ENCODE assay signal across 17 cellular contexts in the genomic region with DNA sequence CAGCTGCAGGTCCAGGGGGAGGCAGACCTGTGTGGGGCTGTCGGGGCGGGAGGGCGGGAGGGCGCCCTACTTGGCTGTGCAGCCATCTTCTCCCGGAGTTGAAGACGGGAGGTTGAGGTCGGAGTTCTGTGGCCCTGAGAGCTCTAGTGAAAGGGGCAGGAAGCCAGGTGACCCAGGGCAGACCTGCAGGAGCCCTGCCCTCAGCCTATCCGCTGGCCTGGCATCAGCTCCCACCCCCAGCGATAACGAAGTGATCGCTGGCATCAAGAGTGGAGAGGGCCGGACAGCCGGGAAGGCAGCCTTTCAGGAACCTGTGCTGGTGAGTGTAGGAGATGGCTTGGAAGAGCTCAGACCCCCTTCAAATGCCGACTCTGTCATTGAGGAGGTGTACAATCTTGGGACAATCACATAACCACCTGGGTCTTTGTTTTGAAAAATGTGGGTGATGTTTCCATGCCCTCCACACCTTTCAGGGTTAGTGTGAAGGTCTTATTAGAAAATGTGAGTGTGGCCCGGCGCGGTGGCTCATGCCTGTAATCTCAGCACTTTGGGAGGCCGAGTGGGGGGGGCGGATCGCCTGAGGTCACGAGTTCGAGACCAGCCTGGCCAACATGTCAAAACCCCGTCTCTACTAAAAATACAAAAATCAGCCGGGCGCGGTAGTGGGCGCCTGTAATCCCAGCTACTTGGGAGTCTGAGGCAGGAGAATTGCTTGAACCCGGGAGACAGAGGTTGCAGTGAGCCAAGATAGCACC. TPM values are rescaled to one million over a fixed set of nuclear protein-coding genes. Genes with fewer than 3 reads are reported as not detected.
A peak's percentile ranks its signal among the peaks of the same experiment; 100 is the strongest.
DNase-seq lines count a peak whose midpoint lies in the region; ATAC-seq, FAIRE-seq and TF ChIP-seq lines count a peak whose summit lies in the region.
"Had no signal": no experiment of that assay in that cellular context is flagged by ENCODE, and none has a peak within 500 bp of the region (broad histone marks: within the 10 kb centered on the region; RNA-seq: fewer than 3 reads in every experiment).

No MANE protein-coding gene starts in this region.

- CTCF ChIA-PET in A549 (lab: Yijun Ruan, JAX) = interaction anchor here (0.8 to 1.4 kb wide), 3 partner anchors 11 to 83 kb away, joined by 3 to 9 read pairs (median 3); no protein-coding TSS in a partner anchor

- no peak for TF ChIP-seq CTCF in A549 (IDR thresholded peaks at IDR 0.05)
- TF ChIP-seq CTCF in H9 (conservative IDR thresholded peaks at IDR 0.05) = no peak
- no peak for TF ChIP-seq CTCF in chondrocyte (IDR thresholded peaks at IDR 0.05)
- no peak for TF ChIP-seq CTCF in keratinocyte (optimal IDR thresholded peaks at IDR 0.05 in 1 of 3, IDR thresholded peaks at IDR 0.05 in 1 of 3, conservative IDR thresholded peaks at IDR 0.05 in 1 of 3; ENCODE audit: extremely low read depth in 1 of 3, insufficient read depth in 2 of 3, low read length in 3 of 3)

- no peaks in the 10 kb centered on the region for H3K36me3 Mint-ChIP-seq in H9 (ENCODE audit: insufficient read depth in 1 of 3, low read depth in 3 of 3)
- no peaks in the 10 kb centered on the region for H3K36me3 Mint-ChIP-seq in chondrocyte (ENCODE audit: low read depth)

- no peak overlapping the region for H3T11ph ChIP-seq in H9 (ENCODE audit: low read length)

- no peak overlapping the region for H2BK120ac ChIP-seq in H9 (ENCODE audit: low read depth, low read length, poor library complexity, severe bottlenecking)

- peak overlapping the region; percentile 61; the same call in 1 of the 3 replicates for H3K4me3 ChIP-seq in A549
- H3K4me3 ChIP-seq in keratinocyte (ENCODE audit: control insufficient read depth in 2 of 3, extremely low read depth in 1 of 3, insufficient read depth in 2 of 3, low read depth in 1 of 3, low read length in 3 of 3) = peak overlapping the region; percentile 55 to 76 (median 74)

- no peak overlapping the region for H3K27ac ChIP-seq in A549
- H3K27ac ChIP-seq in H9 (ENCODE audit: insufficient read length, low read depth, low read length) = no peak overlapping the region
- H3K27ac ChIP-seq in keratinocyte (ENCODE audit: control insufficient read depth, insufficient read depth, low read length) = no peak overlapping the region

- H3K4me3 Mint-ChIP-seq in H9 (peak overlapping the region; percentile 53 to 74; a peak in 4 of 5 replicates), chondrocyte (ENCODE audit: unreplicated experiment) (no peak overlapping the region)
- H3K4me3 Mint-ChIP-seq: HFFc6 had no signal

- no peak overlapping the region for H3K14ac ChIP-seq in H9 (ENCODE audit: insufficient read depth, low read length)

- H2AK5ac ChIP-seq in H9 (ENCODE audit: insufficient read length, low read length) = no peak overlapping the region

- POLR2A ChIA-PET in A549 (lab: Yijun Ruan, JAX) = interaction anchor here (1.5 kb wide), 1 partner anchor 14 kb away, joined by 3 read pairs; no protein-coding TSS in a partner anchor

- no peak overlapping the region for H2BK20ac ChIP-seq in H9 (ENCODE audit: low read depth, low read length, poor library complexity, severe bottlenecking)

- H2BK5ac ChIP-seq in H9 (ENCODE audit: insufficient read length, low read length) = no peak overlapping the region

- no peak overlapping the region for H4K5ac ChIP-seq in H9 (ENCODE audit: insufficient read length, low read depth, low read length)

- TF ChIP-seq RAD21 in A549 (conservative IDR thresholded peaks at IDR 0.05 in 1 of 2, IDR thresholded peaks at IDR 0.05 in 1 of 2) = no peak

- H4K20me1 ChIP-seq in H9 (ENCODE audit: control insufficient read depth, insufficient read depth, insufficient read length) (no peaks in the 10 kb centered on the region), keratinocyte (ENCODE audit: control insufficient read depth, extremely low read depth, insufficient read depth, low read length) (no peaks in the 10 kb centered on the region)

- H4K91ac ChIP-seq in H9 (ENCODE audit: insufficient read length, low read depth, low read length) = no peak overlapping the region

- H3K27ac Mint-ChIP-seq in H9 (no peak overlapping the region), chondrocyte (ENCODE audit: unreplicated experiment) (no peak overlapping the region)
- H3K27ac Mint-ChIP-seq: HFFc6 had no signal

- H3K56ac ChIP-seq in H9 (ENCODE audit: insufficient read length, low read depth, low read length) = no peak overlapping the region

- no peak for TF ChIP-seq EP300 in A549 (IDR thresholded peaks at IDR 0.05)

- H3K27me3 Mint-ChIP-seq in H9 (ENCODE audit: low read depth) = peaks cover 63% of the 10 kb centered on the region
- H3K27me3 Mint-ChIP-seq in chondrocyte (ENCODE audit: low read depth) = peaks cover 40% of the 10 kb centered on the region

- H3K9ac ChIP-seq in H9 (ENCODE audit: extremely low read depth, insufficient read length, low read length) (no peak overlapping the region), keratinocyte (ENCODE audit: control insufficient read depth, extremely low read depth, insufficient read depth, low read length) (peak overlapping the region; percentile 79)
- H3K9ac ChIP-seq: SK-N-SH had no signal

- TF ChIP-seq POLR2A in A549 (IDR thresholded peaks at IDR 0.05; ENCODE audit: low read length) = no peak

- H2BK12ac ChIP-seq in H9 (ENCODE audit: insufficient read length, low read depth, low read length) = no peak overlapping the region

- WGBS in A549 (ENCODE audit: missing lambda C conversion rate) = 89% methylated on average over 22 of the region's 28 CpGs
- WGBS in H9 (ENCODE audit: extremely low coverage, insufficient read length, low lambda C conversion rate) = no CpG with 5 or more reads among the region's 28 CpGs

- H3K79me2 ChIP-seq in H9 (ENCODE audit: insufficient read depth, low read length) = no peaks in the 10 kb centered on the region
- H3K79me2 ChIP-seq in keratinocyte (ENCODE audit: control insufficient read depth, insufficient read depth, low read length) = peaks cover 28% of the 10 kb centered on the region

- ATAC-seq in A549 (no peak), GM18867 (IDR thresholded peaks at IDR 0.05; ENCODE audit: unreplicated experiment) (no peak), HG03159 (IDR thresholded peaks at IDR 0.05; ENCODE audit: unreplicated experiment) (no peak), HG03565 (IDR thresholded peaks at IDR 0.05; ENCODE audit: unreplicated experiment) (no peak)

- no peak overlapping the region for H2BK15ac ChIP-seq in H9 (ENCODE audit: low read depth, low read length)

- DNase-seq in A549 (ENCODE audit: low read depth in 1 of 2, low spot score in 1 of 2) = no peak
- no peak for DNase-seq in H9
- DNase-seq in chondrocyte (ENCODE audit: low spot score) = peak; percentile 59
- no peak for DNase-seq in keratinocyte (ENCODE audit: low read depth, low spot score)
- DNase-seq in activated CD4-positive, alpha-beta T cell treated with anti-CD3 and anti-CD28 coated beads for 1 hour = no peak
- DNase-seq: activated CD4-positive, alpha-beta T cell treated with anti-CD3 and anti-CD28 coated beads for 48 hours; activated CD8-positive, alpha-beta memory T cell treated with anti-CD3 and anti-CD28 coated beads, Interleukin-2, amount 50 U/mL, for 4 hours; activated effector memory CD4-positive, alpha-beta T cell treated with anti-CD3 and anti-CD28 coated beads, Interleukin-2, amount 50 U/mL, for 16 hours; amygdala; HFFc6; IMR-90; NCI-H2081; SK-N-SH had no signal

- H3K4me1 ChIP-seq in A549 (peaks cover 7% of the 10 kb centered on the region; the same call in 1 of the 3 replicates), H9 (ENCODE audit: insufficient read depth, low read length) (no peaks in the 10 kb centered on the region), keratinocyte (ENCODE audit: control insufficient read depth, extremely low read depth, insufficient read depth, low read length) (peaks cover 16% of the 10 kb centered on the region)

- peaks cover 4% of the 10 kb centered on the region; the same call in 1 of the 2 replicates for H3K27me3 ChIP-seq in H9 (ENCODE audit: insufficient read depth, low read length)
- no peaks in the 10 kb centered on the region for H3K27me3 ChIP-seq in keratinocyte (ENCODE audit: control insufficient read depth, extremely low read depth, insufficient read depth, low read length)

- peaks cover 11% of the 10 kb centered on the region for H3K23me2 ChIP-seq in H9 (ENCODE audit: insufficient read length, low read depth, low read length, poor library complexity, severe bottlenecking)

- H3K36me3 ChIP-seq in keratinocyte (ENCODE audit: control insufficient read depth in 2 of 2, extremely low read depth in 1 of 2, insufficient read depth in 2 of 2, low read length in 2 of 2) = peaks cover 0 to 8% of the 10 kb centered on the region in 2 experiments

- no peak overlapping the region for H3K4ac ChIP-seq in H9 (ENCODE audit: low read depth, low read length)

- H3K23ac ChIP-seq in H9 (ENCODE audit: insufficient read length, low read depth, low read length) = no peak overlapping the region

- H3K18ac ChIP-seq in H9 (ENCODE audit: insufficient read length, low read depth, low read length) = no peak overlapping the region

- H2AFZ ChIP-seq in H9 (ENCODE audit: low read length) = no peak overlapping the region
- H2AFZ ChIP-seq in keratinocyte (ENCODE audit: control insufficient read depth, low read length) = no peak overlapping the region

- H3K79me1 ChIP-seq in H9 (ENCODE audit: insufficient read depth, low read depth, low read length, poor library complexity, severe bottlenecking) = no peaks in the 10 kb centered on the region

- H3K4me1 Mint-ChIP-seq in H9 = peaks cover 6 to 20% of the 10 kb centered on the region in 2 experiments
- no peaks in the 10 kb centered on the region for H3K4me1 Mint-ChIP-seq in chondrocyte (ENCODE audit: low read depth)

- no peak overlapping the region for H4K8ac ChIP-seq in H9 (replicated peaks; ENCODE audit: insufficient read length, low read depth, low read length)

- H3K9me3 Mint-ChIP-seq in H9 (no peaks in the 10 kb centered on the region; a peak in 1 of 5 replicates), chondrocyte (ENCODE audit: low read depth) (no peaks in the 10 kb centered on the region)
- H3K9me3 Mint-ChIP-seq: HFFc6 had no signal

- H3K9me1 ChIP-seq in keratinocyte (ENCODE audit: control insufficient read depth, extremely low read depth, insufficient read depth, low read length) = no peaks in the 10 kb centered on the region

- no peak for FAIRE-seq in A549 (lab: Jason Lieb, UNC)
- no peak for FAIRE-seq in keratinocyte (lab: Jason Lieb, UNC)
- FAIRE-seq: colon had no signal

- H3K9me3 ChIP-seq in A549 (no peaks in the 10 kb centered on the region), H9 (ENCODE audit: control insufficient read depth, low read depth, low read length) (no peaks in the 10 kb centered on the region), keratinocyte (ENCODE audit: control insufficient read depth, low read depth, low read length) (no peaks in the 10 kb centered on the region)
- H3K9me3 ChIP-seq: SK-N-SH had no signal

- dilution Hi-C loops in keratinocyte (cut with MboI; ENCODE audit: extremely low pct_ligation_motif_present, low sequenced_read_pairs) = no loop called here

- H3K4me2 ChIP-seq in A549 (peak overlapping the region; percentile 90; the same call in 2 of the 3 replicates), H9 (ENCODE audit: insufficient read depth, insufficient read length, low read length) (peak overlapping the region; percentile 43), keratinocyte (ENCODE audit: control insufficient read depth, extremely low read depth, insufficient read depth, low read depth, low read length) (peak overlapping the region; percentile 83)

RNA-seq across cellular contexts. Expression of gene ARHGEF4, which starts 1.3 kb away (rescaled TPM):
- polyA plus RNA-seq in A549 (2011; rRNA removed) (1.00 and 1.5 TPM in 2 replicates), A549 (2017; fragmentation: RNase III; extraction: RNeasy Plus Mini Kit Qiagen cat#74134 plus additional on column Dnase treatment) (2.1 to 2.5 TPM (median 2.2 TPM) in 3 replicates), keratinocyte (22.6 to 40.6 TPM (median 26.2 TPM) in 3 replicates)
- 1.3 and 1.5 TPM in 2 replicates for polyA plus RNA-seq in A549 (2012; cell fraction: cytosol; rRNA removed)
- polyA plus RNA-seq in A549 (2012; cell fraction: nucleus; rRNA removed) = 5.9 and 6.1 TPM in 2 replicates
- 3.5 and 4.8 TPM in 2 replicates for polyA minus RNA-seq in A549 (2011; rRNA and poly(A)+ RNA removed)
- total RNA-seq in H9 (2021) (12.5 and 12.6 TPM in 2 replicates), chondrocyte (6.3 to 12.3 TPM (median 10.6 TPM) in 3 replicates)
- polyA plus RNA-seq in keratinocyte (2011; ENCODE audit: low read depth) = 102 TPM
- 6.9 and 11.2 TPM in 2 replicates for polyA plus RNA-seq in keratinocyte (2011; cell fraction: cytosol; rRNA removed)
- 138 and 177 TPM in 2 replicates for polyA plus RNA-seq in keratinocyte (2011; cell fraction: nucleus; rRNA removed)
- polyA plus RNA-seq in keratinocyte (2012; ENCODE audit: low replicate concordance) = 34.2 and 76.3 TPM in 2 replicates
- polyA minus RNA-seq in keratinocyte = 58.4 to 67.9 TPM (median 64.0 TPM) in 3 replicates
- 51.4 TPM for polyA minus RNA-seq in keratinocyte (2011; cell fraction: cytosol; rRNA and poly(A)+ RNA removed)
- polyA minus RNA-seq in keratinocyte (2011; cell fraction: nucleus; rRNA and poly(A)+ RNA removed) = 166 and 173 TPM in 2 replicates
